ENCODE assay signal across 29 cellular contexts in genomic region chrX:35416783-35417182, GRCh38.
"Had no signal": no experiment of that assay in that cellular context is flagged by ENCODE, and none has a peak within 500 bp of the region (broad histone marks: within the 10 kb centered on the region; RNA-seq: fewer than 3 reads in every experiment).

No MANE protein-coding gene starts in this region.

- ATAC-seq: naive thymus-derived CD8-positive, alpha-beta T cell; natural killer cell treated with Interleukin-12 subunit alpha and Interleukin-12 subunit beta and Interleukin-15 and Interleukin-18, amount 100 ng/mL, for 72 hours; psoas muscle; right cardiac atrium; sciatic nerve; stimulated activated memory B cell treated with anti-CD40 and anti-IgM and Interleukin-4, amounts not matched to agents 10 μg/mL and 1 μg/mL and 100 μg/mL, for 72 hours; stimulated activated naive CD8-positive, alpha-beta T cell treated with anti-CD3 and anti-CD28 coated beads, Interleukin-15, amount 100 ng/mL, for 72 hours; stimulated activated naive CD8-positive, alpha-beta T cell treated with anti-CD3 and anti-CD28 coated beads, Interleukin-15, Interleukin-2, amounts not matched to agents 100 U/mL and 50 U/mL, for 24 hours; upper lobe of right lung had no signal

- H3K9me3 ChIP-seq: neutrophil, psoas muscle, suprapubic skin, testis, tibial artery, transverse colon, upper lobe of right lung, uterus had no signal

- H3K27me3 ChIP-seq: neutrophil, spleen, suprapubic skin, testis, tibial artery, transverse colon, upper lobe of right lung, uterus had no signal

- H3K4me2 ChIP-seq: smooth muscle cell had no signal

- H3K36me3 ChIP-seq: neutrophil, spleen, suprapubic skin, tibial artery, transverse colon, upper lobe of right lung, uterus had no signal

- H3K4me1 ChIP-seq: parathyroid adenoma, psoas muscle, spleen, suprapubic skin, testis, tibial artery, transverse colon, upper lobe of right lung, uterus had no signal

- H3K4me3 ChIP-seq: psoas muscle, skin epidermis, smooth muscle cell, spleen, suprapubic skin, testis, tibial artery, transverse colon, upper lobe of right lung, uterus had no signal

- H3K27ac ChIP-seq: neutrophil, parathyroid adenoma, psoas muscle, skin epidermis, spleen, suprapubic skin, testis, tibial artery, transverse colon, upper lobe of right lung, uterus had no signal

- H3K9ac ChIP-seq: parathyroid adenoma had no signal

- DNase-seq: naive thymus-derived CD8-positive, alpha-beta T cell; nephron progenitor cell; nucleus accumbens; posterior cingulate gyrus; psoas muscle; right cardiac atrium; spleen; stimulated activated CD4-positive, alpha-beta T cell treated with anti-CD3 and anti-CD28 coated beads, Interleukin-12 subunit alpha, Interleukin-12 subunit beta, amount 100 ng/mL, for 4 hours; stimulated activated CD4-positive, alpha-beta T cell treated with anti-CD3 and anti-CD28 coated beads, Interleukin-1b, Interleukin-23, amount 100 ng/mL, for 48 hours; stimulated activated CD4-positive, alpha-beta T cell treated with anti-CD3 and anti-CD28 coated beads, Interleukin-4, amount 100 ng/mL, for 1 hour; stimulated activated CD4-positive, alpha-beta T cell treated with anti-CD3 and anti-CD28 coated beads, Interleukin-4, amount 100 ng/mL, for 4 hours; stimulated activated CD8-positive, alpha-beta memory T cell treated with anti-CD3 and anti-CD28 coated beads, Interleukin-4, amount 100 ng/mL, for 48 hours; stimulated activated naive CD4-positive, alpha-beta T cell; stimulated activated naive CD8-positive, alpha-beta T cell treated with anti-CD3 and anti-CD28 coated beads, Interleukin-15, amount 100 ng/mL, for 72 hours; stimulated activated naive CD8-positive, alpha-beta T cell treated with anti-CD3 and anti-CD28 coated beads, Interleukin-15, Interleukin-2, amounts not matched to agents 100 U/mL and 50 U/mL, for 24 hours; substantia nigra; testis; tibial artery; transverse colon; upper lobe of right lung; uterus had no signal

- H2AFZ ChIP-seq: parathyroid adenoma had no signal
